ENCODE assay signal across 1 cellular context in the genomic region with DNA sequence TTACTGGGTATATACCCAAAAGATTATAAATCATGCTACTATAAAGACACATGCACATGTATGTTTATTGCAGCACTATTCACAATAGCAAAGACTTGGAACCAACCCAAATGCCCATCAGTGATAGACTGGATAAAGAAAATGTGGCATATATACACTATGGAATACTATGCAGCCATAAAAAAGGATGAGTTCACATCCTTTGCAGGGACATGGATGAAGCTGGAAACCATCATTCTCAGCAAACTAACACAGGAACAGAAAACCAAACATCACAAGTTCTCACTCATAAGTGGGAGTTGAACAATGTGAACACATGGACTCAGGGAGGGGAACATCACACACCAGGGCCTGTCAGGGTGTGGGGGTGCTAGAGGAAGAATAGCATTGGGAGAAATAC.
TF ChIP-seq lines count a peak whose summit lies in the region.
"Not testable (repeated sequence)": the region's sequence is repeated elsewhere in the genome, so short reads cannot be mapped to it uniquely, and the experiment has no call there.

No MANE protein-coding gene starts in this region.

- H3K9me3 ChIP-seq in HEK293 (ENCODE audit: control insufficient read depth, insufficient read depth, low read depth, low read length), result not testable (repeated sequence)

- not testable (repeated sequence) for TF ChIP-seq CTCF in HEK293 (tag by site-specific recombination; IDR thresholded peaks at IDR 0.05)

- not testable (repeated sequence) for H3K36me3 ChIP-seq in HEK293 (ENCODE audit: control insufficient read depth in 2 of 2, insufficient read depth in 1 of 2, low read length in 2 of 2)

- H3K4me1 ChIP-seq in HEK293 (ENCODE audit: control insufficient read depth, insufficient read depth, low read length), result not testable (repeated sequence)

- not testable (repeated sequence) for H3K4me3 ChIP-seq in HEK293 (ENCODE audit: low read depth, low read length)

- CTCF ChIA-PET in HEK293 (lab: Yijun Ruan, JAX), result interaction anchor here (1.1 kb wide), 1 partner anchor 128 kb away, joined by 3 read pairs; no protein-coding TSS in a partner anchor

- POLR2A ChIA-PET in HEK293 (lab: Yijun Ruan, JAX), result not testable (repeated sequence)

- not testable (repeated sequence) for H3K27ac ChIP-seq in HEK293 (ENCODE audit: extremely low read depth, low read depth, low read length)

TF ChIP-seq in HEK293, 187 proteins besides CTCF, POLR2A, EP300 and RAD21:
- peak; percentile 57; the same call in 1 of the 2 replicates for TF ChIP-seq ZNF280D (tag by site-specific recombination; IDR thresholded peaks at IDR 0.05)
- peak; percentile 81 for TF ChIP-seq ZNF146 (tag by site-specific recombination; IDR thresholded peaks at IDR 0.05)
